ENCODE assay signal across 1 cellular context in genomic region chr17:78921437-78921971, GRCh38.
A peak's percentile ranks its signal among the peaks of the same experiment; 100 is the strongest.
TF ChIP-seq lines count a peak whose summit lies in the region.

No MANE protein-coding gene starts in this region.

TF ChIP-seq in K562, 482 proteins besides CTCF, POLR2A, EP300 and RAD21 (continued from another document and continues in another):
- TF ChIP-seq ATF6 (CRISPR knock-in tag; IDR thresholded peaks at IDR 0.05) (no peak), HDGF (IDR thresholded peaks at IDR 0.05) (no peak), ZNF707 (CRISPR knock-in tag; conservative IDR thresholded peaks at IDR 0.05) (no peak), EHMT2 (IDR thresholded peaks at IDR 0.05) (no peak), CHD1 (IDR thresholded peaks at IDR 0.05; ENCODE audit: low read length) (no peak), TARDBP (IDR thresholded peaks at IDR 0.05) (no peak), ZNF79 (CRISPR knock-in tag; IDR thresholded peaks at IDR 0.05; ENCODE audit: low read depth) (no peak), SRSF3 (IDR thresholded peaks at IDR 0.05; ENCODE audit: insufficient read depth, low read length) (no peak), NFYB (IDR thresholded peaks at IDR 0.05; ENCODE audit: extremely low read depth, insufficient read length) (no peak), MCM2 (IDR thresholded peaks at IDR 0.05; ENCODE audit: low read depth) (no peak), ZNF282 (CRISPR knock-in tag; IDR thresholded peaks at IDR 0.05) (no peak), MECOM (CRISPR knock-in tag; IDR thresholded peaks at IDR 0.05) (peak; percentile 96), KDM4B (IDR thresholded peaks at IDR 0.05; ENCODE audit: borderline replicate concordance in 2 of 2, low read depth in 1 of 2) (no peak), EZH2 (IDR thresholded peaks at IDR 0.05; ENCODE audit: borderline replicate concordance, low read depth, low read length) (no peak), SMAD4 (CRISPR knock-in tag; conservative IDR thresholded peaks at IDR 0.05) (peak; percentile 94), HBP1 (CRISPR knock-in tag; IDR thresholded peaks at IDR 0.05) (no peak), BRD4 (IDR thresholded peaks at IDR 0.05) (no peak), ZNF507 (tag; conservative IDR thresholded peaks at IDR 0.05) (no peak), PTBP1 (IDR thresholded peaks at IDR 0.05; ENCODE audit: low read depth, low read length) (no peak), E2F8 (IDR thresholded peaks at IDR 0.05; ENCODE audit: low read depth, partially characterized antibody) (no peak), TAF9B (IDR thresholded peaks at IDR 0.05; ENCODE audit: partially characterized antibody) (no peak), MEIS2 (IDR thresholded peaks at IDR 0.05; ENCODE audit: partially characterized antibody) (peak; percentile 54), PRMT5 (CRISPR knock-in tag; IDR thresholded peaks at IDR 0.05) (no peak), SMARCA5 (IDR thresholded peaks at IDR 0.05) (no peak), RFX5 (IDR thresholded peaks at IDR 0.05; ENCODE audit: low read depth, low read length) (no peak), NR2F6 (CRISPR knock-in tag; IDR thresholded peaks at IDR 0.05) (no peak), SP2 (IDR thresholded peaks at IDR 0.05; ENCODE audit: extremely low read depth, low read depth, low read length, poor library complexity, severe bottlenecking) (no peak), THRB (CRISPR knock-in tag; conservative IDR thresholded peaks at IDR 0.05) (no peak), FOXM1 (IDR thresholded peaks at IDR 0.05; ENCODE audit: low read depth) (peak; percentile 44; the same call in 1 of the 2 replicates), FOXM1 (CRISPR knock-in tag; IDR thresholded peaks at IDR 0.05; ENCODE audit: low read depth) (no peak), ELF1 (tag; IDR thresholded peaks at IDR 0.05) (no peak), RCOR1 (IDR thresholded peaks at IDR 0.05; ENCODE audit: borderline replicate concordance in 1 of 2, low read depth in 2 of 2, low read length in 2 of 2) (peak; percentile 41 to 98; a peak in 3 of 4 replicates), ZFP36 (IDR thresholded peaks at IDR 0.05; ENCODE audit: low read depth, low read length, partially characterized antibody) (no peak), HNRNPH1 (optimal IDR thresholded peaks at IDR 0.05; ENCODE audit: low read depth, low read length) (no peak), KHSRP (IDR thresholded peaks at IDR 0.05) (no peak), COPS2 (conservative IDR thresholded peaks at IDR 0.05) (no peak), ARID1B (IDR thresholded peaks at IDR 0.05) (peak; percentile 80), ZNF316 (IDR thresholded peaks at IDR 0.05) (no peak), TEAD4 (IDR thresholded peaks at IDR 0.05; ENCODE audit: low read length) (peak; percentile 87), TEAD4 (CRISPR knock-in tag; IDR thresholded peaks at IDR 0.05; ENCODE audit: borderline replicate concordance) (no peak), ZNF140 (CRISPR knock-in tag; IDR thresholded peaks at IDR 0.05) (no peak), PHB (CRISPR knock-in tag; IDR thresholded peaks at IDR 0.05) (no peak), SRSF9 (IDR thresholded peaks at IDR 0.05; ENCODE audit: borderline replicate concordance, low read depth, low read length) (no peak), POLR2AphosphoS5 (IDR thresholded peaks at IDR 0.05; ENCODE audit: control insufficient read depth, insufficient read depth, low read depth, low read length) (no peak), ELF2 (CRISPR knock-in tag; IDR thresholded peaks at IDR 0.05) (no peak), KLF6 (CRISPR knock-in tag; IDR thresholded peaks at IDR 0.05; ENCODE audit: borderline replicate concordance) (no peak), MCM5 (IDR thresholded peaks at IDR 0.05; ENCODE audit: low read depth) (no peak), SP1 (CRISPR knock-in tag; IDR thresholded peaks at IDR 0.05) (no peak), SAFB2 (IDR thresholded peaks at IDR 0.05; ENCODE audit: borderline replicate concordance, low read depth, low read length, severe bottlenecking) (no peak), ETV5 (CRISPR knock-in tag; IDR thresholded peaks at IDR 0.05; ENCODE audit: low read depth) (peak; percentile 56; the same call in 1 of the 2 replicates), TAL1 (IDR thresholded peaks at IDR 0.05) (peak; percentile 85), TEAD1 (CRISPR knock-in tag; IDR thresholded peaks at IDR 0.05) (no peak), MBD1 (CRISPR knock-in tag; IDR thresholded peaks at IDR 0.05) (no peak), TCFL5 (CRISPR knock-in tag; conservative IDR thresholded peaks at IDR 0.05) (no peak), GTF2E2 (tag; IDR thresholded peaks at IDR 0.05) (no peak), ZNF696 (CRISPR knock-in tag; conservative IDR thresholded peaks at IDR 0.05) (no peak), TAF7 (tag; IDR thresholded peaks at IDR 0.05) (no peak), ARID3A (IDR thresholded peaks at IDR 0.05; ENCODE audit: borderline replicate concordance, low read depth, low read length) (no peak), MED1 (CRISPR knock-in tag; IDR thresholded peaks at IDR 0.05; ENCODE audit: borderline replicate concordance) (no peak), EWSR1 (IDR thresholded peaks at IDR 0.05; ENCODE audit: borderline replicate concordance, low read depth, partially characterized antibody) (no peak), ZNF23 (CRISPR knock-in tag; IDR thresholded peaks at IDR 0.05) (no peak)
- TF ChIP-seq, protein P1, sequence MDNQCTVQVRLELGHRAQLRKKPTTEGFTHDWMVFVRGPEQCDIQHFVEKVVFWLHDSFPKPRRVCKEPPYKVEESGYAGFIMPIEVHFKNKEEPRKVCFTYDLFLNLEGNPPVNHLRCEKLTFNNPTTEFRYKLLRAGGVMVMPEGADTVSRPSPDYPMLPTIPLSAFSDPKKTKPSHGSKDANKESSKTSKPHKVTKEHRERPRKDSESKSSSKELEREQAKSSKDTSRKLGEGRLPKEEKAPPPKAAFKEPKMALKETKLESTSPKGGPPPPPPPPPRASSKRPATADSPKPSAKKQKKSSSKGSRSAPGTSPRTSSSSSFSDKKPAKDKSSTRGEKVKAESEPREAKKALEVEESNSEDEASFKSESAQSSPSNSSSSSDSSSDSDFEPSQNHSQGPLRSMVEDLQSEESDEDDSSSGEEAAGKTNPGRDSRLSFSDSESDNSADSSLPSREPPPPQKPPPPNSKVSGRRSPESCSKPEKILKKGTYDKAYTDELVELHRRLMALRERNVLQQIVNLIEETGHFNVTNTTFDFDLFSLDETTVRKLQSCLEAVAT (IDR thresholded peaks at IDR 0.05) = no peak
- TF ChIP-seq, protein P2, sequence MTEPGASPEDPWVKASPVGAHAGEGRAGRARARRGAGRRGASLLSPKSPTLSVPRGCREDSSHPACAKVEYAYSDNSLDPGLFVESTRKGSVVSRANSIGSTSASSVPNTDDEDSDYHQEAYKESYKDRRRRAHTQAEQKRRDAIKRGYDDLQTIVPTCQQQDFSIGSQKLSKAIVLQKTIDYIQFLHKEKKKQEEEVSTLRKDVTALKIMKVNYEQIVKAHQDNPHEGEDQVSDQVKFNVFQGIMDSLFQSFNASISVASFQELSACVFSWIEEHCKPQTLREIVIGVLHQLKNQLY (CRISPR knock-in tag; conservative IDR thresholded peaks at IDR 0.05) = no peak
- TF ChIP-seq, protein P3, sequence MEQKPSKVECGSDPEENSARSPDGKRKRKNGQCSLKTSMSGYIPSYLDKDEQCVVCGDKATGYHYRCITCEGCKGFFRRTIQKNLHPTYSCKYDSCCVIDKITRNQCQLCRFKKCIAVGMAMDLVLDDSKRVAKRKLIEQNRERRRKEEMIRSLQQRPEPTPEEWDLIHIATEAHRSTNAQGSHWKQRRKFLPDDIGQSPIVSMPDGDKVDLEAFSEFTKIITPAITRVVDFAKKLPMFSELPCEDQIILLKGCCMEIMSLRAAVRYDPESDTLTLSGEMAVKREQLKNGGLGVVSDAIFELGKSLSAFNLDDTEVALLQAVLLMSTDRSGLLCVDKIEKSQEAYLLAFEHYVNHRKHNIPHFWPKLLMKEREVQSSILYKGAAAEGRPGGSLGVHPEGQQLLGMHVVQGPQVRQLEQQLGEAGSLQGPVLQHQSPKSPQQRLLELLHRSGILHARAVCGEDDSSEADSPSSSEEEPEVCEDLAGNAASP (IDR thresholded peaks at IDR 0.05) = no peak
